Comparison of ENCODE assay signal across 9 cellular contexts in genomic region chr10:46525177-46525823, GRCh38. TPM values are rescaled to one million over a fixed set of nuclear protein-coding genes. Genes with fewer than 3 reads are reported as not detected.
DNase-seq lines count a peak whose midpoint lies in the region; ATAC-seq, FAIRE-seq and TF ChIP-seq lines count a peak whose summit lies in the region.
"Had no signal": no experiment of that assay in that cellular context is flagged by ENCODE, and none has a peak within 500 bp of the region (broad histone marks: within the 10 kb centered on the region; RNA-seq: fewer than 3 reads in every experiment).

No MANE protein-coding gene starts in this region.

- H3K9me3 ChIP-seq in DND-41 (ENCODE audit: insufficient read depth, low read length, severe bottlenecking) (no peaks in the 10 kb centered on the region), K562 (replicated peaks; ENCODE audit: control insufficient read depth, insufficient read depth, low read depth, low read length) (0 out of 2 replicates have a peak, but pooled peaks cover 6% of the 10 kb centered on the region)

- no peak for TF ChIP-seq RAD21 in K562 (CRISPR knock-in tag; conservative IDR thresholded peaks at IDR 0.05 in 1 of 2, IDR thresholded peaks at IDR 0.05 in 1 of 2)

- peak; percentile 74 for FAIRE-seq in K562 (lab: Jason Lieb, UNC)
- FAIRE-seq: GM18507 had no signal

- TF ChIP-seq POLR2A in K562 (conservative IDR thresholded peaks at IDR 0.05) = no peak

- CTCF ChIA-PET in K562 (lab: Yijun Ruan, JAX; ENCODE audit: low intra/inter-chr PET ratio) = no interaction called here

- no TSS peak for BruUV-seq in K562 (replicated peaks; lab: Mats Ljungman, UMichigan)

- no peaks in the 10 kb centered on the region for H3K79me2 ChIP-seq in DND-41 (ENCODE audit: insufficient read depth, low read length)
- H3K79me2 ChIP-seq in K562 (ENCODE audit: control insufficient read depth, insufficient read depth, low read length) = no peaks in the 10 kb centered on the region

- H3K4me3 ChIP-seq in DND-41 (ENCODE audit: low read depth in 1 of 2, low read length in 2 of 2) (no peak overlapping the region), K562 (no peak overlapping the region)
- H3K4me3 ChIP-seq in Jurkat, Clone E6-1 (ENCODE audit: low read length) = no peak overlapping the region

- H3K4me2 ChIP-seq in DND-41 (ENCODE audit: insufficient read depth, low read length) = no peak overlapping the region
- no peak overlapping the region for H3K4me2 ChIP-seq in K562 (ENCODE audit: insufficient read depth, low read length)

- WGBS in K562 (ENCODE audit: insufficient coverage, low coverage, missing lambda C conversion rate) = 78% methylated on average over 5 of the region's 5 CpGs

- in situ Hi-C loops in K562 (cut with MboI) = no loop called here

- H3K27me3 ChIP-seq in DND-41 (ENCODE audit: insufficient read depth, low read length, poor library complexity) (peaks cover 9% of the 10 kb centered on the region), K562 (ENCODE audit: control insufficient read depth in 2 of 2, insufficient read depth in 2 of 2, low read length in 2 of 2) (peaks cover 18 to 49% of the 10 kb centered on the region in 2 experiments; a peak in 4 of 5 replicates)

- H3K9ac ChIP-seq in DND-41 (ENCODE audit: low read depth, low read length) = no peak overlapping the region
- no peak overlapping the region for H3K9ac ChIP-seq in K562 (ENCODE audit: insufficient read depth in 1 of 2, low read depth in 2 of 2, low read length in 2 of 2)

- no peak for DNase-seq in DND-41
- peak; percentile 65 for DNase-seq in Jurkat, Clone E6-1 (ENCODE audit: low read depth, low spot score)
- DNase-seq in K562 (ENCODE audit: extremely low read depth in 1 of 4, low spot score in 3 of 4) = no peak
- DNase-seq in mesenteric fat pad (ENCODE audit: low spot score) = peak; percentile 82
- no peak for DNase-seq in NCI-H2029 treated with DMSO at 0.1 percent for 48 hours (lab: John Stamatoyannopoulos, UW)
- DNase-seq in activated effector memory CD4-positive, alpha-beta T cell treated with anti-CD3 and anti-CD28 coated beads, Interleukin-2, amount 50 U/mL, for 16 hours = no peak
- DNase-seq in NCI-H510A (lab: John Stamatoyannopoulos, UW) = no peak

- TF ChIP-seq CTCF in DND-41 (IDR thresholded peaks at IDR 0.05; ENCODE audit: borderline replicate concordance, extremely low read depth, low read length, poor library complexity, severe bottlenecking) = no peak
- TF ChIP-seq CTCF in K562 (IDR thresholded peaks at IDR 0.05 in 2 of 3, conservative IDR thresholded peaks at IDR 0.05 in 1 of 3; ENCODE audit: insufficient read depth in 2 of 3, low read depth in 1 of 3, low read length in 3 of 3) = no peak

- ATAC-seq in DND-41 (ENCODE audit: insufficient read depth, low read depth) = peak; percentile 53; the same call in 2 of the 3 replicates
- ATAC-seq in K562 = peak; percentile 6
- ATAC-seq in GM21526 (IDR thresholded peaks at IDR 0.05; ENCODE audit: low FRiP score, unreplicated experiment) = no peak

- no peak for TF ChIP-seq EP300 in K562 (IDR thresholded peaks at IDR 0.05; ENCODE audit: low read length)

- no peaks in the 10 kb centered on the region for H3K36me3 ChIP-seq in DND-41 (ENCODE audit: insufficient read depth, low read length)
- H3K36me3 ChIP-seq in K562 (ENCODE audit: control insufficient read depth, insufficient read depth, low read length) = no peaks in the 10 kb centered on the region

- no peaks in the 10 kb centered on the region for H4K20me1 ChIP-seq in DND-41 (ENCODE audit: insufficient read depth, low read length)
- H4K20me1 ChIP-seq in K562 (replicated peaks; ENCODE audit: control insufficient read depth, insufficient read depth, low read length) = no peaks in the 10 kb centered on the region; the same call in none of the 2 replicates

- H3K9me1 ChIP-seq in K562 (ENCODE audit: control insufficient read depth, insufficient read depth, low read length) = no peaks in the 10 kb centered on the region

- H2AFZ ChIP-seq in DND-41 (ENCODE audit: low read depth, low read length) (no peak overlapping the region), K562 (ENCODE audit: low read depth, low read length) (peak overlapping the region; percentile 89)

- POLR2A ChIA-PET in K562 (lab: Yijun Ruan, JAX) = interaction anchor here (0.7 kb wide), 1 partner anchor 10 kb away, joined by 3 read pairs; no protein-coding TSS in a partner anchor

- intact Hi-C loops in K562 (cut with micrococcal nuclease) = no loop called here

- H3K4me1 ChIP-seq in DND-41 (ENCODE audit: insufficient read depth, low read length) = peaks cover 3% of the 10 kb centered on the region; the same call in 1 of the 2 replicates
- H3K4me1 ChIP-seq in K562 (replicated peaks in 1 of 2; ENCODE audit: control insufficient read depth in 2 of 2, insufficient read depth in 2 of 2, low read length in 2 of 2) = peaks cover 12 to 15% of the 10 kb centered on the region in 2 experiments; a peak in 4 of 5 replicates

- H3K27ac ChIP-seq in DND-41 (ENCODE audit: low read length) (no peak overlapping the region), K562 (ENCODE audit: extremely low read depth, low read depth, low read length) (peak overlapping the region; percentile 42; the same call in 1 of the 3 replicates)

TF ChIP-seq in K562, 482 proteins besides CTCF, POLR2A, EP300 and RAD21 (continues in another document):
- TF ChIP-seq ELF1 (tag; IDR thresholded peaks at IDR 0.05) = no peak

RNA-seq across cellular contexts. Expression of gene GPRIN2, which starts 31.2 kb away (rescaled TPM):
- polyA plus RNA-seq in Jurkat, Clone E6-1 (2012; ENCODE audit: insufficient read depth, insufficient read length) = not detected
- total RNA-seq in K562 (2011; cell fraction: chromatin; rRNA removed; ENCODE audit: low replicate concordance) = not detected in 2 replicates
- not detected in 2 replicates for total RNA-seq in K562 (2011; cell fraction: nucleolus; rRNA removed)
- not detected in 2 replicates for total RNA-seq in K562 (2011; cell fraction: nucleoplasm; rRNA removed)
- total RNA-seq in K562 (2014; rRNA removed) (not detected in 2 replicates), K562 (2014; rRNA removed; fragmentation: Illumina TruSeq; extraction: Trizol) (not detected in 2 replicates), K562 (2015; rRNA removed; fragmentation: Illumina TruSeq; extraction: Trizol) (not detected in 2 replicates), K562 (2021) (not detected in 2 replicates), mesenteric fat pad (not detected)
- polyA plus RNA-seq in K562 (2011; rRNA removed) (not detected in 2 replicates), K562 (2014; fragmentation: Illumina TruSeq; extraction: Trizol) (not detected in 2 replicates), K562 (2014; fragmentation: Nextera tagmentation; extraction: Ambion mirVana) (not detected), K562 (2014; rRNA removed) (not detected in 2 replicates)
- polyA plus RNA-seq in K562 (2011; cell fraction: cytosol; rRNA removed) = not detected in 2 replicates
- polyA plus RNA-seq in K562 (2011; cell fraction: nucleus; rRNA removed) = not detected in 2 replicates
- polyA plus RNA-seq in K562 (2012) = not detected in 2 replicates
- not detected in 2 replicates for polyA minus RNA-seq in K562 (2011; rRNA and poly(A)+ RNA removed)
- not detected in 2 replicates for polyA minus RNA-seq in K562 (2011; cell fraction: cytosol; rRNA and poly(A)+ RNA removed)
- polyA minus RNA-seq in K562 (2011; cell fraction: nucleus; rRNA and poly(A)+ RNA removed) = not detected in 2 replicates

RNA-seq across cellular contexts. Expression of gene SYT15, which starts 53.6 kb away (rescaled TPM):
- 0.59 TPM for polyA plus RNA-seq in Jurkat, Clone E6-1 (2012; ENCODE audit: insufficient read depth, insufficient read length)
- 1.5 and 3.2 TPM in 2 replicates for total RNA-seq in K562 (2011; cell fraction: chromatin; rRNA removed; ENCODE audit: low replicate concordance)
- total RNA-seq in K562 (2011; cell fraction: nucleolus; rRNA removed) = 0.67 and 1.1 TPM in 2 replicates
- 1.6 and 2.4 TPM in 2 replicates for total RNA-seq in K562 (2011; cell fraction: nucleoplasm; rRNA removed)
- total RNA-seq in K562 (2014; rRNA removed) (0.05 and 0.37 TPM in 2 replicates), K562 (2014; rRNA removed; fragmentation: Illumina TruSeq; extraction: Trizol) (0.25 and 0.70 TPM in 2 replicates), K562 (2015; rRNA removed; fragmentation: Illumina TruSeq; extraction: Trizol) (0.23 TPM in 1 of 2 replicates, not detected in the other), K562 (2021) (0.65 and 0.82 TPM in 2 replicates), mesenteric fat pad (6.3 TPM)
- polyA plus RNA-seq in K562 (2011; rRNA removed) (0.22 and 0.53 TPM in 2 replicates), K562 (2014; fragmentation: Illumina TruSeq; extraction: Trizol) (0.10 and 0.22 TPM in 2 replicates), K562 (2014; fragmentation: Nextera tagmentation; extraction: Ambion mirVana) (under 1 TPM; 0.15 to 0.20 TPM), K562 (2014; rRNA removed) (0.05 and 0.36 TPM in 2 replicates)
- 0.15 and 0.25 TPM in 2 replicates for polyA plus RNA-seq in K562 (2011; cell fraction: cytosol; rRNA removed)
- 0.49 and 0.74 TPM in 2 replicates for polyA plus RNA-seq in K562 (2011; cell fraction: nucleus; rRNA removed)
- polyA plus RNA-seq in K562 (2012) = 0.15 and 0.39 TPM in 2 replicates
- polyA minus RNA-seq in K562 (2011; rRNA and poly(A)+ RNA removed) = 0.51 and 0.60 TPM in 2 replicates
- not detected in 2 replicates for polyA minus RNA-seq in K562 (2011; cell fraction: cytosol; rRNA and poly(A)+ RNA removed)
- 0.33 and 0.40 TPM in 2 replicates for polyA minus RNA-seq in K562 (2011; cell fraction: nucleus; rRNA and poly(A)+ RNA removed)

RNA-seq across cellular contexts. Expression of gene NPY4R, which starts 59.5 kb away (rescaled TPM):
- polyA plus RNA-seq in Jurkat, Clone E6-1 (2012; ENCODE audit: insufficient read depth, insufficient read length) = not detected
- total RNA-seq in K562 (2011; cell fraction: chromatin; rRNA removed; ENCODE audit: low replicate concordance) = not detected in 2 replicates
- total RNA-seq in K562 (2011; cell fraction: nucleolus; rRNA removed) = not detected in 2 replicates
- total RNA-seq in K562 (2011; cell fraction: nucleoplasm; rRNA removed) = not detected in 2 replicates
- total RNA-seq in K562 (2014; rRNA removed) = not detected in 2 replicates
- not detected in 2 replicates for total RNA-seq in K562 (2014; rRNA removed; fragmentation: Illumina TruSeq; extraction: Trizol)
- total RNA-seq in K562 (2015; rRNA removed; fragmentation: Illumina TruSeq; extraction: Trizol) = not detected in 2 replicates
- total RNA-seq in K562 (2021) = not detected in 2 replicates
- polyA plus RNA-seq in K562 (2011; rRNA removed) = not detected in 2 replicates
- not detected in 2 replicates for polyA plus RNA-seq in K562 (2011; cell fraction: cytosol; rRNA removed)
- polyA plus RNA-seq in K562 (2011; cell fraction: nucleus; rRNA removed) = not detected in 2 replicates
- polyA plus RNA-seq in K562 (2012) = not detected in 2 replicates
- not detected in 2 replicates for polyA plus RNA-seq in K562 (2014; fragmentation: Illumina TruSeq; extraction: Trizol)
- not detected for polyA plus RNA-seq in K562 (2014; fragmentation: Nextera tagmentation; extraction: Ambion mirVana)
- not detected in 2 replicates for polyA plus RNA-seq in K562 (2014; rRNA removed)
- polyA minus RNA-seq in K562 (2011; rRNA and poly(A)+ RNA removed) = not detected in 2 replicates
- polyA minus RNA-seq in K562 (2011; cell fraction: cytosol; rRNA and poly(A)+ RNA removed) = not detected in 2 replicates
- not detected in 2 replicates for polyA minus RNA-seq in K562 (2011; cell fraction: nucleus; rRNA and poly(A)+ RNA removed)
- total RNA-seq in mesenteric fat pad = not detected

Comparison
In these comparisons a context has a peak if more than half of its experiments do, and no peak if none do; other contexts are left out.
1. DNase-seq: peak in Jurkat, Clone E6-1 (single experiment) and mesenteric fat pad (single experiment); none in DND-41 (single experiment), K562 (0 of 4), NCI-H2029 treated with DMSO at 0.1 percent for 48 hours (single experiment), activated effector memory CD4-positive, alpha-beta T cell treated with anti-CD3 and anti-CD28 coated beads, Interleukin-2, amount 50 U/mL, for 16 hours (single experiment) and NCI-H510A (single experiment).